ENCODE assay signal across 16 cellular contexts in genomic region chr7:12269100-12269895, GRCh38. TPM values are rescaled to one million over a fixed set of nuclear protein-coding genes. Genes with fewer than 3 reads are reported as not detected.
DNase-seq lines count a peak whose midpoint lies in the region; ATAC-seq and TF ChIP-seq lines count a peak whose summit lies in the region.
"Had no signal": no experiment of that assay in that cellular context is flagged by ENCODE, and none has a peak within 500 bp of the region (broad histone marks: within the 10 kb centered on the region; RNA-seq: fewer than 3 reads in every experiment).

No MANE protein-coding gene starts in this region.

- H3K4me1 ChIP-seq in Panc1 (ENCODE audit: control insufficient read depth, insufficient read depth, low read length) = no peaks in the 10 kb centered on the region
- H3K4me1 ChIP-seq in right lobe of liver = no peaks in the 10 kb centered on the region
- no peaks in the 10 kb centered on the region for H3K4me1 ChIP-seq in upper lobe of right lung
- H3K4me1 ChIP-seq: BLaER1 treated with 17β-estradiol and CSF1 and Interleukin-3, amounts not matched to agents 10 nM and 100 nM had no signal

- intact Hi-C loops in Panc1 (cut with micrococcal nuclease; ENCODE audit: unreplicated experiment) = no loop called here
- intact Hi-C loops in right lobe of liver (cut with DNase I) = no loop called here
- intact Hi-C loops in upper lobe of right lung (cut with DNase I) = no loop called here
- intact Hi-C loops in activated CD8-positive, alpha-beta T cell treated with anti-CD3 and anti-CD28 coated beads for 36 hours (cut with micrococcal nuclease) = no loop called here

- no peaks in the 10 kb centered on the region for H3K27me3 Mint-ChIP-seq in activated CD8-positive, alpha-beta T cell treated with anti-CD3 and anti-CD28 coated beads for 36 hours

- H3K4me3 Mint-ChIP-seq in activated CD8-positive, alpha-beta T cell treated with anti-CD3 and anti-CD28 coated beads for 36 hours = no peak overlapping the region
- H3K4me3 Mint-ChIP-seq: CD4-positive, CD25-positive, alpha-beta regulatory T cell; HFFc6 had no signal

- H3K4me1 Mint-ChIP-seq in activated CD8-positive, alpha-beta T cell treated with anti-CD3 and anti-CD28 coated beads for 36 hours (ENCODE audit: low read depth) = no peaks in the 10 kb centered on the region
- H3K4me1 Mint-ChIP-seq: CD4-positive, CD25-positive, alpha-beta regulatory T cell had no signal

- BruUV-seq in Panc1 (replicated peaks; lab: Mats Ljungman, UMichigan) = no TSS peak

- no peaks in the 10 kb centered on the region for H3K36me3 Mint-ChIP-seq in activated CD8-positive, alpha-beta T cell treated with anti-CD3 and anti-CD28 coated beads for 36 hours (ENCODE audit: low read depth)
- H3K36me3 Mint-ChIP-seq: CD4-positive, CD25-positive, alpha-beta regulatory T cell had no signal

- H3K9me3 Mint-ChIP-seq in activated CD8-positive, alpha-beta T cell treated with anti-CD3 and anti-CD28 coated beads for 36 hours = no peaks in the 10 kb centered on the region
- H3K9me3 Mint-ChIP-seq: CD4-positive, CD25-positive, alpha-beta regulatory T cell had no signal

- no peaks in the 10 kb centered on the region for H3K27me3 ChIP-seq in Panc1 (ENCODE audit: control insufficient read depth, insufficient read depth, low read length)
- H3K27me3 ChIP-seq in right lobe of liver = no peaks in the 10 kb centered on the region
- no peaks in the 10 kb centered on the region for H3K27me3 ChIP-seq in upper lobe of right lung
- H3K27me3 ChIP-seq: BLaER1 treated with 17β-estradiol and CSF1 and Interleukin-3, amounts not matched to agents 10 nM and 100 nM had no signal

- 40% methylated on average over 1 of the region's 9 CpGs for WGBS in right lobe of liver (ENCODE audit: insufficient coverage, low coverage, low lambda C conversion rate, missing lambda C conversion rate)

- CTCF ChIA-PET in Panc1 (lab: Charles Lee) = interaction anchor here (0.6 kb wide), 1 partner anchor 29 kb away, joined by 13 read pairs; no protein-coding TSS in a partner anchor
- CTCF ChIA-PET in activated CD8-positive, alpha-beta T cell treated with anti-CD3 and anti-CD28 coated beads for 36 hours (lab: Charles Lee) = interaction anchor here (1.3 kb wide), 1 partner anchor 28 kb away, joined by 3 read pairs; no protein-coding TSS in a partner anchor

- peak; percentile 44; the same call in 1 of the 2 replicates for ATAC-seq in Panc1
- peak; percentile 10 for ATAC-seq in esophagus mucosa
- peak; percentile 76 to 97 (median 84) for ATAC-seq in right lobe of liver
- peak; percentile 23 for ATAC-seq in upper lobe of right lung
- no peak for ATAC-seq in activated CD8-positive, alpha-beta T cell treated with anti-CD3 and anti-CD28 coated beads for 36 hours
- ATAC-seq: K562 had no signal

- DNase-seq in Panc1 (ENCODE audit: low read depth, low spot score) = no peak
- DNase-seq in right lobe of liver = peak; percentile 45 to 78 (median 69)
- DNase-seq in upper lobe of right lung = no peak
- no peak for DNase-seq in AG20443 (ENCODE audit: low spot score)
- DNase-seq in NCI-H226 = no peak
- DNase-seq in activated CD8-positive, alpha-beta T cell treated with anti-CD3 and anti-CD28 coated beads for 36 hours = no peak
- DNase-seq: 8988T; CD4-positive, CD25-positive, alpha-beta regulatory T cell; DMS53; GF-D8; HCEC 1CT; HFFc6 had no signal

- POLR2A ChIA-PET in Panc1 (lab: Charles Lee) = no interaction called here
- POLR2A ChIA-PET in activated CD8-positive, alpha-beta T cell treated with anti-CD3 and anti-CD28 coated beads for 36 hours (lab: Charles Lee) = interaction anchor here (1.3 kb wide), 1 partner anchor 9 kb away, joined by 3 read pairs; no protein-coding TSS in a partner anchor

- in situ Hi-C loops in Panc1 (cut with HindIII; ENCODE audit: low pct_unique_long_range_greater_than_20kb, low sequenced_read_pairs) = no loop called here

- no peaks in the 10 kb centered on the region for H3K9me3 ChIP-seq in Panc1 (ENCODE audit: control insufficient read depth, insufficient read depth, low read depth, low read length)
- no peaks in the 10 kb centered on the region for H3K9me3 ChIP-seq in right lobe of liver
- no peaks in the 10 kb centered on the region for H3K9me3 ChIP-seq in upper lobe of right lung

- H3K36me3 ChIP-seq in Panc1 (ENCODE audit: control insufficient read depth, insufficient read depth, low read length) (no peaks in the 10 kb centered on the region), right lobe of liver (no peaks in the 10 kb centered on the region), upper lobe of right lung (no peaks in the 10 kb centered on the region)
- H3K36me3 ChIP-seq: BLaER1 treated with 17β-estradiol and CSF1 and Interleukin-3, amounts not matched to agents 10 nM and 100 nM had no signal

- TF ChIP-seq CTCF in Panc1 (IDR thresholded peaks at IDR 0.05) (no peak), right lobe of liver (IDR thresholded peaks at IDR 0.05) (no peak), upper lobe of right lung (IDR thresholded peaks at IDR 0.05) (no peak)
- no peak for TF ChIP-seq CTCF in activated CD8-positive, alpha-beta T cell treated with anti-CD3 and anti-CD28 coated beads for 36 hours (IDR thresholded peaks at IDR 0.05)

- no peak for TF ChIP-seq POLR2A in right lobe of liver (IDR thresholded peaks at IDR 0.05)

- no peak overlapping the region for H3K27ac Mint-ChIP-seq in activated CD8-positive, alpha-beta T cell treated with anti-CD3 and anti-CD28 coated beads for 36 hours
- H3K27ac Mint-ChIP-seq: CD4-positive, CD25-positive, alpha-beta regulatory T cell; HFFc6 had no signal

- H3K27ac ChIP-seq in Panc1 (ENCODE audit: low read length) (no peak overlapping the region), right lobe of liver (no peak overlapping the region), upper lobe of right lung (no peak overlapping the region)
- H3K27ac ChIP-seq: BLaER1 treated with 17β-estradiol and CSF1 and Interleukin-3, amounts not matched to agents 10 nM and 100 nM; HL-60 had no signal

- H3K4me3 ChIP-seq in Panc1 (ENCODE audit: low read depth in 2 of 2, low read length in 2 of 2) (no peak overlapping the region), right lobe of liver (no peak overlapping the region), upper lobe of right lung (no peak overlapping the region)
- H3K4me3 ChIP-seq: BLaER1 treated with 17β-estradiol and CSF1 and Interleukin-3, amounts not matched to agents 10 nM and 100 nM; K562 had no signal

RNA-seq across cellular contexts. Expression of gene TMEM106B, which starts 58.2 kb away (rescaled TPM):
- 89.0 TPM for total RNA-seq in Panc1 (2021; ENCODE audit: unreplicated experiment)
- polyA plus RNA-seq in Panc1 (2012; ENCODE audit: insufficient read length) = 51.2 TPM
- total RNA-seq in esophagus mucosa = 19.9 TPM
- total RNA-seq in right lobe of liver = 10 to 100 TPM; 26.9 to 64.5 (median 31.7) TPM
- total RNA-seq in upper lobe of right lung = 37.5 TPM
- total RNA-seq in activated CD8-positive, alpha-beta T cell treated with anti-CD3 and anti-CD28 coated beads for 36 hours = 10 to 100 TPM; 27.1 to 28.8 TPM

Comparison
In these comparisons a context has a peak if more than half of its experiments do, and no peak if none do; other contexts are left out.
1. DNase-seq: peak in right lobe of liver (3 of 3); none in Panc1 (single experiment), upper lobe of right lung (single experiment), AG20443 (single experiment), NCI-H226 (single experiment) and activated CD8-positive, alpha-beta T cell treated with anti-CD3 and anti-CD28 coated beads for 36 hours (single experiment).